In the genomic region with DNA sequence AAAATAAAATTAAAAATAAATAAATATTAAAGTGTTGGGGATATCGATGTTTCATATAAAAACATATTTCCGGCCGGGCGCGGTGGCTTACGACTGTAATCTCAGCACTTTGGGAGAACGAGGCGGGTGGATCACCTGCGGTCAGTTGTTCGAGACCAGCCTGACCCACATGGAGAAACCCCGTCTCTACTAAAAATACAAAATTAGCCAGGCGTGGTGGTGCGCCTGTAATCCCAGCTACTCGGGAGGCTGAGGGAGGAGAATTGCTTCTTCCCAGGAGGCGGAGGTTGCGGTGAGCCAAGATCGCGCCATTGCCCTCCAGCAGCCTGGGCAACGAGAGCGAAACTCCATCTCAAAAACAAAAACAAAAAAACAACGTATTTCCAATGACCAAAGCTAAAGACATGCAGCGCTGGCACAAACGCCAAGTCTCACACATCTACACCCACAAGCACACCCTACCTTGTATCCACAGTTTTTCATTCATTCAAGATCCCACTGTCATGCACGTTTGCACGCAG, we compare ENCODE assay signal across 1 cellular context.
TF ChIP-seq lines count a peak whose summit lies in the region.

No MANE protein-coding gene starts in this region.

TF ChIP-seq in SK-N-SH, 30 proteins besides CTCF, POLR2A, EP300 and RAD21 (continued from another document):
- TF ChIP-seq RCOR1 (IDR thresholded peaks at IDR 0.05; ENCODE audit: low read length) (no peak), MXI1 (IDR thresholded peaks at IDR 0.05; ENCODE audit: low read depth, low read length) (no peak), ELF1 (IDR thresholded peaks at IDR 0.05) (no peak), MEF2A (IDR thresholded peaks at IDR 0.05; ENCODE audit: borderline replicate concordance, low read depth) (no peak), GABPA (IDR thresholded peaks at IDR 0.05; ENCODE audit: low read depth) (no peak)
- TF ChIP-seq, protein P1, sequence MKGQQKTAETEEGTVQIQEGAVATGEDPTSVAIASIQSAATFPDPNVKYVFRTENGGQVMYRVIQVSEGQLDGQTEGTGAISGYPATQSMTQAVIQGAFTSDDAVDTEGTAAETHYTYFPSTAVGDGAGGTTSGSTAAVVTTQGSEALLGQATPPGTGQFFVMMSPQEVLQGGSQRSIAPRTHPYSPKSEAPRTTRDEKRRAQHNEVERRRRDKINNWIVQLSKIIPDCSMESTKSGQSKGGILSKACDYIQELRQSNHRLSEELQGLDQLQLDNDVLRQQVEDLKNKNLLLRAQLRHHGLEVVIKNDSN (IDR thresholded peaks at IDR 0.05; ENCODE audit: borderline replicate concordance, low read depth), result no peak
